In the genomic region with DNA sequence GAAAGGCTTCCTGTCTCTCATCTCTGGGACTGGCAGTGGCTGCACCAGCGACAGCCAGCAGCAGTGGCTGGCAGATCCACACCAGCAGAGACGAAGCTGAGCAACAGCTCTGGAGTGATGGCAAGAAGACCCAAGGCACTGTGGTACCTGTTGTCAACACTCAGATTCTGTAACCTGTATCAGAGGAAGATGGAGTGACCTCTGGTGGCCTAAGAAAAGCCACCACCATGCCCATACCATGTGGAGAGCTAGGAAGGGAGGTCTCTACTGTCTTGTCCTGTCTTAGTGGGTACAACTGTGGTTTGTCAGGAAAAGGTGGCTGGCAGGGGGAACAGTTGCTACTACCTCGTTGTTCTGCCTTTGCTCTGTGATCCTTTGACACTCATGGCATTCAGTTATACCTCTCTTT, we compare ENCODE assay signal across 1 cellular context.
TF ChIP-seq lines count a peak whose summit lies in the region.

No MANE protein-coding gene starts in this region.

TF ChIP-seq in IMR-90, 13 proteins besides CTCF, POLR2A, EP300 and RAD21:
- TF ChIP-seq RCOR1 (IDR thresholded peaks at IDR 0.05; ENCODE audit: insufficient replicate concordance, low read length): no peak
- TF ChIP-seq RFX5 (IDR thresholded peaks at IDR 0.05; ENCODE audit: low read depth, low read length): no peak
- TF ChIP-seq, protein P1, sequence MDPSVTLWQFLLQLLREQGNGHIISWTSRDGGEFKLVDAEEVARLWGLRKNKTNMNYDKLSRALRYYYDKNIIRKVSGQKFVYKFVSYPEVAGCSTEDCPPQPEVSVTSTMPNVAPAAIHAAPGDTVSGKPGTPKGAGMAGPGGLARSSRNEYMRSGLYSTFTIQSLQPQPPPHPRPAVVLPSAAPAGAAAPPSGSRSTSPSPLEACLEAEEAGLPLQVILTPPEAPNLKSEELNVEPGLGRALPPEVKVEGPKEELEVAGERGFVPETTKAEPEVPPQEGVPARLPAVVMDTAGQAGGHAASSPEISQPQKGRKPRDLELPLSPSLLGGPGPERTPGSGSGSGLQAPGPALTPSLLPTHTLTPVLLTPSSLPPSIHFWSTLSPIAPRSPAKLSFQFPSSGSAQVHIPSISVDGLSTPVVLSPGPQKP (IDR thresholded peaks at IDR 0.05; ENCODE audit: borderline replicate concordance, low read depth, low read length): no peak
- TF ChIP-seq NFE2L2 (IDR thresholded peaks at IDR 0.05; ENCODE audit: low read depth, low read length): no peak
- TF ChIP-seq CHD1 (IDR thresholded peaks at IDR 0.05; ENCODE audit: low read depth, low read length): no peak
- TF ChIP-seq BHLHE40 (IDR thresholded peaks at IDR 0.05; ENCODE audit: low read depth, low read length): no peak
- no peak for TF ChIP-seq MXI1 (IDR thresholded peaks at IDR 0.05; ENCODE audit: borderline replicate concordance, low read depth, low read length)
- no peak for TF ChIP-seq MAZ (IDR thresholded peaks at IDR 0.05; ENCODE audit: borderline replicate concordance, low read depth, low read length)
- no peak for TF ChIP-seq SMC3 (IDR thresholded peaks at IDR 0.05; ENCODE audit: low read depth, low read length)
- TF ChIP-seq FOS (IDR thresholded peaks at IDR 0.05; ENCODE audit: low read depth, low read length): no peak
- no peak for TF ChIP-seq MAFK (IDR thresholded peaks at IDR 0.05; ENCODE audit: low read depth, low read length)
